Comparison of ENCODE assay signal across 18 cellular contexts in the genomic region with DNA sequence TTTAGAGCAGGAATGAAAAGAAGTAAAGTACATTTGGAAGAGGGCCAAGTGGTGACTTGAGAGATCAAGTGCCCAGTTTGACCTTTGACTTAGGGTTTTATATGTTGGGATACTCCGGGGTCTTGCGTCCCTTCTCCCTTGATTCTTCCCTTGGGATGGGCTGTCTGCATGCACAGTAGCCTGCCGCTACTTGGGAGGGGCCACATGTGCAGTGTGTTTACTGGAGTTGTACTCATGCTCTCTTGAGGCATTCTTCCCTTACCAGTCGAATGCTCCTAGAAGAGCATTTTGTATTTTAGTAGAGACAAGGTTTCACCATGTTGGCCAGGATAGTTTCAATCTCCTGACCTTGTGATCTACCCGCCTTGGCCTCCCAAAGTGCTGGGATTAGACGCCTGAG. TPM values are rescaled to one million over a fixed set of nuclear protein-coding genes. Genes with fewer than 3 reads are reported as not detected.
DNase-seq lines count a peak whose midpoint lies in the region; ATAC-seq, FAIRE-seq and TF ChIP-seq lines count a peak whose summit lies in the region.
"Had no signal": no experiment of that assay in that cellular context is flagged by ENCODE, and none has a peak within 500 bp of the region (broad histone marks: within the 10 kb centered on the region; RNA-seq: fewer than 3 reads in every experiment).

No MANE protein-coding gene starts in this region.

- TF ChIP-seq EP300 in K562 (IDR thresholded peaks at IDR 0.05; ENCODE audit: low read length): no peak

- no peak overlapping the region for H3K14ac ChIP-seq in trophoblast cell (ENCODE audit: low read length)

- H4K12ac ChIP-seq in trophoblast cell (ENCODE audit: low read depth, low read length): no peak overlapping the region

- H3K9me1 ChIP-seq in K562 (ENCODE audit: control insufficient read depth, insufficient read depth, low read length): no peaks in the 10 kb centered on the region

- 61% methylated on average over 6 of the region's 6 CpGs for WGBS in K562 (ENCODE audit: insufficient coverage, low coverage, missing lambda C conversion rate)
- WGBS in trophoblast cell (ENCODE audit: extremely low coverage, insufficient coverage, insufficient read length): no CpG with 5 or more reads among the region's 6 CpGs

- no peak overlapping the region for H4K91ac ChIP-seq in trophoblast cell (ENCODE audit: low read depth, low read length)

- H3K36me3 ChIP-seq in K562 (ENCODE audit: control insufficient read depth, insufficient read depth, low read length) (peaks cover 7% of the 10 kb centered on the region; the same call in 1 of the 3 replicates), trophoblast cell (ENCODE audit: control insufficient read depth in 1 of 2, insufficient read depth in 2 of 2, low read length in 2 of 2) (no peaks in the 10 kb centered on the region)

- H4K20me1 ChIP-seq in K562 (replicated peaks; ENCODE audit: control insufficient read depth, insufficient read depth, low read length): no peaks in the 10 kb centered on the region

- no peak overlapping the region for H3K18ac ChIP-seq in trophoblast cell (ENCODE audit: low read length)

- DNase-seq in K562 (ENCODE audit: extremely low read depth in 1 of 4, low spot score in 3 of 4) (no peak), trophoblast cell (no peak), urothelium cell line (ENCODE audit: low spot score) (no peak), COR-L47 (lab: John Stamatoyannopoulos, UW) (no peak), putamen (ENCODE audit: low spot score) (no peak)
- DNase-seq: C1 segment of cervical spinal cord; CD4-positive, alpha-beta memory T cell; DMS 273 treated with DMSO at 0.1 percent for 48 hours; DMS53; DMS79 treated with DMSO at 0.1 percent for 48 hours; GF-D8; H9 had no signal

- H3K9ac ChIP-seq in K562 (ENCODE audit: insufficient read depth in 1 of 2, low read depth in 2 of 2, low read length in 2 of 2) (no peak overlapping the region), trophoblast cell (ENCODE audit: low read length) (no peak overlapping the region)

- H3K79me2 ChIP-seq in K562 (ENCODE audit: control insufficient read depth, insufficient read depth, low read length): no peaks in the 10 kb centered on the region
- H3K79me2 ChIP-seq in trophoblast cell (ENCODE audit: control insufficient read depth, insufficient read depth, low read length, poor library complexity): no peaks in the 10 kb centered on the region

- H2BK12ac ChIP-seq in trophoblast cell (ENCODE audit: low read length): no peak overlapping the region

- H3K27me3 ChIP-seq in K562 (ENCODE audit: control insufficient read depth in 2 of 2, insufficient read depth in 2 of 2, low read length in 2 of 2) (no peaks in the 10 kb centered on the region), trophoblast cell (ENCODE audit: insufficient read depth, low read length) (no peaks in the 10 kb centered on the region)

- no peak overlapping the region for H3K27ac ChIP-seq in K562 (ENCODE audit: extremely low read depth, low read depth, low read length)
- no peak overlapping the region for H3K27ac ChIP-seq in trophoblast cell (ENCODE audit: low read depth, low read length)

- intact Hi-C loops in K562 (cut with micrococcal nuclease): no loop called here

- H3K4me2 ChIP-seq in K562 (ENCODE audit: insufficient read depth, low read length): no peak overlapping the region
- H3K4me2 ChIP-seq in trophoblast cell (ENCODE audit: low read length): no peak overlapping the region
- H3K4me2 ChIP-seq: GM23338 had no signal

- H3K79me1 ChIP-seq in trophoblast cell (ENCODE audit: low read length): no peaks in the 10 kb centered on the region

- CTCF ChIA-PET in K562 (lab: Yijun Ruan, JAX; ENCODE audit: low intra/inter-chr PET ratio): no interaction called here

- H3K4me1 ChIP-seq in K562 (replicated peaks in 1 of 2; ENCODE audit: control insufficient read depth in 2 of 2, insufficient read depth in 2 of 2, low read length in 2 of 2) (no peaks in the 10 kb centered on the region), trophoblast cell (ENCODE audit: control insufficient read depth in 1 of 2, insufficient read depth in 2 of 2, low read length in 2 of 2) (no peaks in the 10 kb centered on the region)

- no TSS peak for BruUV-seq in K562 (replicated peaks; lab: Mats Ljungman, UMichigan)

- in situ Hi-C loops in K562 (cut with MboI): no loop called here

- POLR2A ChIA-PET in K562 (lab: Yijun Ruan, JAX): interaction anchor here (0.6 to 1.4 kb wide), 2 partner anchors 16 to 1877 kb away, joined by 3 read pairs; no protein-coding TSS in a partner anchor

- H2BK5ac ChIP-seq in trophoblast cell (ENCODE audit: low read depth, low read length, poor library complexity): no peak overlapping the region

- no peak for TF ChIP-seq RAD21 in K562 (CRISPR knock-in tag; conservative IDR thresholded peaks at IDR 0.05 in 1 of 2, IDR thresholded peaks at IDR 0.05 in 1 of 2)

- H4K8ac ChIP-seq in trophoblast cell (ENCODE audit: low read depth, low read length): no peak overlapping the region

- H3K4me3 ChIP-seq in K562: no peak overlapping the region
- H3K4me3 ChIP-seq in trophoblast cell (ENCODE audit: low read depth, low read length): no peak overlapping the region
- H3K4me3 ChIP-seq: GM23338 had no signal

- H2BK120ac ChIP-seq in trophoblast cell (ENCODE audit: insufficient read depth, low read length, poor library complexity): no peak overlapping the region

- no peak overlapping the region for H3K4ac ChIP-seq in trophoblast cell (ENCODE audit: low read depth, low read length)

- H2AK5ac ChIP-seq in trophoblast cell (ENCODE audit: low read length): no peak overlapping the region

- no peak for TF ChIP-seq POLR2A in K562 (conservative IDR thresholded peaks at IDR 0.05)

- no peak for TF ChIP-seq CTCF in K562 (IDR thresholded peaks at IDR 0.05 in 2 of 3, conservative IDR thresholded peaks at IDR 0.05 in 1 of 3; ENCODE audit: insufficient read depth in 2 of 3, low read depth in 1 of 3, low read length in 3 of 3)

- H2AFZ ChIP-seq in K562 (ENCODE audit: low read depth, low read length) (no peak overlapping the region), trophoblast cell (ENCODE audit: insufficient read depth, low read length, poor library complexity) (no peak overlapping the region)
- H2AFZ ChIP-seq: GM23338 had no signal

- FAIRE-seq in K562 (lab: Jason Lieb, UNC) (no peak), urothelium cell line (lab: Jason Lieb, UNC) (peak; percentile 65)
- FAIRE-seq: D721Med, GM12891, GM18507 had no signal

- no peaks in the 10 kb centered on the region for H3K9me3 ChIP-seq in K562 (replicated peaks; ENCODE audit: control insufficient read depth, insufficient read depth, low read depth, low read length)
- no peaks in the 10 kb centered on the region for H3K9me3 ChIP-seq in trophoblast cell (ENCODE audit: insufficient read depth, low read depth, low read length)

- ATAC-seq in K562 (no peak), HG03565 (IDR thresholded peaks at IDR 0.05; ENCODE audit: unreplicated experiment) (no peak)
- ATAC-seq: GM23338, HCT116 had no signal

- H3K23ac ChIP-seq in trophoblast cell (ENCODE audit: low read length): peak overlapping the region; percentile 90

TF ChIP-seq in K562, 482 proteins besides CTCF, POLR2A, EP300 and RAD21:
- TF ChIP-seq ZNF77 (CRISPR knock-in tag; IDR thresholded peaks at IDR 0.05): no peak
- TF ChIP-seq NFIC (IDR thresholded peaks at IDR 0.05): peak; percentile 36
TF ChIP-seq in K562: peak in this region for 1.

RNA-seq across cellular contexts. Expression of gene GDPD1, which starts 23.8 kb away (rescaled TPM):
- 22.6 and 34.0 TPM in 2 replicates for total RNA-seq in K562 (2011; cell fraction: chromatin; rRNA removed; ENCODE audit: low replicate concordance)
- 13.3 and 18.2 TPM in 2 replicates for total RNA-seq in K562 (2011; cell fraction: nucleolus; rRNA removed)
- 21.1 and 23.0 TPM in 2 replicates for total RNA-seq in K562 (2011; cell fraction: nucleoplasm; rRNA removed)
- total RNA-seq in K562 (2014; rRNA removed) (5.7 and 7.9 TPM in 2 replicates), K562 (2014; rRNA removed; fragmentation: Illumina TruSeq; extraction: Trizol) (14.8 and 15.1 TPM in 2 replicates), K562 (2015; rRNA removed; fragmentation: Illumina TruSeq; extraction: Trizol) (9.2 and 9.5 TPM in 2 replicates), K562 (2021) (9.3 and 11.0 TPM in 2 replicates)
- polyA plus RNA-seq in K562 (2011; rRNA removed) (11.3 and 15.2 TPM in 2 replicates), K562 (2014; fragmentation: Illumina TruSeq; extraction: Trizol) (13.2 and 14.7 TPM in 2 replicates), K562 (2014; fragmentation: Nextera tagmentation; extraction: Ambion mirVana) (1 to 10 TPM; 7.8 to 8.1 TPM), K562 (2014; rRNA removed) (7.7 and 9.4 TPM in 2 replicates)
- polyA plus RNA-seq in K562 (2011; cell fraction: cytosol; rRNA removed): 2.2 and 5.1 TPM in 2 replicates
- polyA plus RNA-seq in K562 (2011; cell fraction: nucleus; rRNA removed): 5.9 and 8.1 TPM in 2 replicates
- 4.9 and 7.1 TPM in 2 replicates for polyA plus RNA-seq in K562 (2012)
- polyA minus RNA-seq in K562 (2011; rRNA and poly(A)+ RNA removed): 24.4 and 25.6 TPM in 2 replicates
- polyA minus RNA-seq in K562 (2011; cell fraction: cytosol; rRNA and poly(A)+ RNA removed): 5.8 and 10.5 TPM in 2 replicates
- 4.8 and 12.3 TPM in 2 replicates for polyA minus RNA-seq in K562 (2011; cell fraction: nucleus; rRNA and poly(A)+ RNA removed)
- 4.4 and 4.9 TPM in 2 replicates for polyA plus RNA-seq in trophoblast cell (2013)

RNA-seq across cellular contexts. Expression of gene SMG8, which starts 34.2 kb away (rescaled TPM):
- 26.2 and 31.5 TPM in 2 replicates for total RNA-seq in K562 (2011; cell fraction: chromatin; rRNA removed; ENCODE audit: low replicate concordance)
- total RNA-seq in K562 (2011; cell fraction: nucleolus; rRNA removed): 24.9 and 35.2 TPM in 2 replicates
- total RNA-seq in K562 (2011; cell fraction: nucleoplasm; rRNA removed): 20.5 and 25.2 TPM in 2 replicates
- total RNA-seq in K562 (2014; rRNA removed) (15.3 and 16.0 TPM in 2 replicates), K562 (2014; rRNA removed; fragmentation: Illumina TruSeq; extraction: Trizol) (21.9 and 22.1 TPM in 2 replicates), K562 (2015; rRNA removed; fragmentation: Illumina TruSeq; extraction: Trizol) (26.0 and 26.4 TPM in 2 replicates), K562 (2021) (18.3 and 19.2 TPM in 2 replicates)
- polyA plus RNA-seq in K562 (2011; rRNA removed) (23.1 and 27.9 TPM in 2 replicates), K562 (2014; fragmentation: Illumina TruSeq; extraction: Trizol) (18.0 and 23.0 TPM in 2 replicates), K562 (2014; fragmentation: Nextera tagmentation; extraction: Ambion mirVana) (1 to 10 TPM; 3.5 to 5.1 TPM), K562 (2014; rRNA removed) (13.9 and 15.4 TPM in 2 replicates)
- 14.6 and 16.2 TPM in 2 replicates for polyA plus RNA-seq in K562 (2011; cell fraction: cytosol; rRNA removed)
- 10.4 and 13.2 TPM in 2 replicates for polyA plus RNA-seq in K562 (2011; cell fraction: nucleus; rRNA removed)
- 14.2 and 14.7 TPM in 2 replicates for polyA plus RNA-seq in K562 (2012)
- polyA minus RNA-seq in K562 (2011; rRNA and poly(A)+ RNA removed): 31.5 and 34.3 TPM in 2 replicates
- 11.5 and 15.1 TPM in 2 replicates for polyA minus RNA-seq in K562 (2011; cell fraction: cytosol; rRNA and poly(A)+ RNA removed)
- polyA minus RNA-seq in K562 (2011; cell fraction: nucleus; rRNA and poly(A)+ RNA removed): 14.3 and 27.2 TPM in 2 replicates
- polyA plus RNA-seq in trophoblast cell (2013): 27.1 and 29.0 TPM in 2 replicates
